Comparison of ENCODE assay signal across 1 cellular context in the genomic region with DNA sequence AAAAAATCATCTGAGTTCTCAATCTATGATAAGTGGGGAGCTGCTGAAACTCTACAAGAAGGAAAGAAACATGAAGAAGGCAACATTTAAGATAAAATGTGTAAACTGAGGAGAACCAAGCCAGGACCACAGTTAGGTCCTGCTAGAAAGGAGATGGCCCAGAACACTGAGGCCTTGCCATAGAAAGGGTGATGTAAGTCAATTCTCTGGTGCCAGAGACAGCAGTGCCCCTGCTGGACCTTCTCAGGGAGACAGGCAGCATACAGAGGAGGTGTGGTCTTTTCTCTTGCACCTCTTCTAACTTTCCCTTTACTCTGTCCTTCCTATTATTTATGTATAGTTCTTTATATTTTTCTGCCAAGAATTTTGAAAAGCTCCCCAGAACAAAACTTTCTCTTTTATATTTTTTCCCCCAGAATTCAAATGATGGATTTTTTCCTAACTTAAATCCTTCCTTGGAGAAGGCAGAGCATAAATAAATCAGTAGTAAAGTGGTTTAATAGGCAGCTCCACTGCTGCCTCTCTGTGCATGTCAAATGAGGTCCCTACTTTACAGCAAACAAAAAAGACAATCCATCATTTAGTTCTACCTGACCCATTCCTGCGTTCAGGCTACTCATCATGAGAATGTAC.
TF ChIP-seq lines count a peak whose summit lies in the region.

No MANE protein-coding gene starts in this region.

TF ChIP-seq in GM23338, 12 proteins besides CTCF, POLR2A, EP300 and RAD21 (continued from another document):
- TF ChIP-seq, protein P1, sequence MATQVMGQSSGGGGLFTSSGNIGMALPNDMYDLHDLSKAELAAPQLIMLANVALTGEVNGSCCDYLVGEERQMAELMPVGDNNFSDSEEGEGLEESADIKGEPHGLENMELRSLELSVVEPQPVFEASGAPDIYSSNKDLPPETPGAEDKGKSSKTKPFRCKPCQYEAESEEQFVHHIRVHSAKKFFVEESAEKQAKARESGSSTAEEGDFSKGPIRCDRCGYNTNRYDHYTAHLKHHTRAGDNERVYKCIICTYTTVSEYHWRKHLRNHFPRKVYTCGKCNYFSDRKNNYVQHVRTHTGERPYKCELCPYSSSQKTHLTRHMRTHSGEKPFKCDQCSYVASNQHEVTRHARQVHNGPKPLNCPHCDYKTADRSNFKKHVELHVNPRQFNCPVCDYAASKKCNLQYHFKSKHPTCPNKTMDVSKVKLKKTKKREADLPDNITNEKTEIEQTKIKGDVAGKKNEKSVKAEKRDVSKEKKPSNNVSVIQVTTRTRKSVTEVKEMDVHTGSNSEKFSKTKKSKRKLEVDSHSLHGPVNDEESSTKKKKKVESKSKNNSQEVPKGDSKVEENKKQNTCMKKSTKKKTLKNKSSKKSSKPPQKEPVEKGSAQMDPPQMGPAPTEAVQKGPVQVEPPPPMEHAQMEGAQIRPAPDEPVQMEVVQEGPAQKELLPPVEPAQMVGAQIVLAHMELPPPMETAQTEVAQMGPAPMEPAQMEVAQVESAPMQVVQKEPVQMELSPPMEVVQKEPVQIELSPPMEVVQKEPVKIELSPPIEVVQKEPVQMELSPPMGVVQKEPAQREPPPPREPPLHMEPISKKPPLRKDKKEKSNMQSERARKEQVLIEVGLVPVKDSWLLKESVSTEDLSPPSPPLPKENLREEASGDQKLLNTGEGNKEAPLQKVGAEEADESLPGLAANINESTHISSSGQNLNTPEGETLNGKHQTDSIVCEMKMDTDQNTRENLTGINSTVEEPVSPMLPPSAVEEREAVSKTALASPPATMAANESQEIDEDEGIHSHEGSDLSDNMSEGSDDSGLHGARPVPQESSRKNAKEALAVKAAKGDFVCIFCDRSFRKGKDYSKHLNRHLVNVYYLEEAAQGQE (IDR thresholded peaks at IDR 0.05; ENCODE audit: unreplicated experiment), result no peak
